ENCODE assay signal across 14 cellular contexts in genomic region chr10:131071721-131072120, GRCh38.
DNase-seq lines count a peak whose midpoint lies in the region; ATAC-seq lines count a peak whose summit lies in the region.
"Had no signal": no experiment of that assay in that cellular context is flagged by ENCODE, and none has a peak within 500 bp of the region (broad histone marks: within the 10 kb centered on the region; RNA-seq: fewer than 3 reads in every experiment).

No MANE protein-coding gene starts in this region.

- H3K4me3 ChIP-seq in aorta (ENCODE audit: low read length in 2 of 2): no peak overlapping the region
- H3K4me3 ChIP-seq: BLaER1 treated with 17β-estradiol and CSF1 and Interleukin-3, amounts not matched to agents 10 nM and 100 nM; GM23248; HAP-1 had no signal

- intact Hi-C loops in sciatic nerve (cut with DNase I) (no loop called here), aorta (cut with DNase I) (no loop called here)

- no peak overlapping the region for H3K27ac ChIP-seq in aorta (ENCODE audit: low read depth in 1 of 2, low read length in 2 of 2)
- H3K27ac ChIP-seq: BLaER1 treated with 17β-estradiol and CSF1 and Interleukin-3, amounts not matched to agents 10 nM and 100 nM; GM23248 had no signal

- peak; percentile 47 for DNase-seq in activated effector memory CD4-positive, alpha-beta T cell treated with anti-CD3 and anti-CD28 coated beads, Interleukin-2, amount 50 U/mL, for 16 hours
- DNase-seq in activated effector memory CD4-positive, alpha-beta T cell treated with Interleukin-2 at 50 U/mL for 16 hours: no peak
- DNase-seq in left lobe of liver (ENCODE audit: low spot score) (peak; percentile 23), sciatic nerve (ENCODE audit: low spot score) (peak; percentile 5), aorta (no peak), T1000 (lab: John Stamatoyannopoulos, UW) (no peak), NOMO-1 treated with dmso at 0.1 percent for 144 hours (lab: John Stamatoyannopoulos, UW; ENCODE audit: unreplicated experiment) (no peak)
- DNase-seq: ACHN; CD4-positive, CD25-positive, alpha-beta regulatory T cell; DMS 273 treated with DMSO at 0.1 percent for 48 hours; GM23248; IMR-90 had no signal

- WGBS in aorta, 2 donors: 73 to 74% methylated on average over 7 of the region's 7 CpGs

- no peaks in the 10 kb centered on the region for H3K36me3 ChIP-seq in aorta (ENCODE audit: control insufficient read depth in 1 of 2, insufficient read depth in 2 of 2, low read length in 1 of 2)
- H3K36me3 ChIP-seq: BLaER1 treated with 17β-estradiol and CSF1 and Interleukin-3, amounts not matched to agents 10 nM and 100 nM; HAP-1 had no signal

- ATAC-seq in left lobe of liver: no peak
- ATAC-seq in sciatic nerve: no peak
- no peak for ATAC-seq in aorta (ENCODE audit: low FRiP score)

- no peaks in the 10 kb centered on the region for H3K9me3 ChIP-seq in aorta (ENCODE audit: control insufficient read depth, low read length)
- H3K9me3 ChIP-seq: BLaER1 treated with 17β-estradiol and CSF1 and Interleukin-3, amounts not matched to agents 10 nM and 100 nM; HAP-1 had no signal

- H3K27me3 ChIP-seq in aorta (ENCODE audit: control insufficient read depth in 1 of 2, insufficient read depth in 2 of 2, low read length in 1 of 2): no peaks in the 10 kb centered on the region
- H3K27me3 ChIP-seq: BLaER1 treated with 17β-estradiol and CSF1 and Interleukin-3, amounts not matched to agents 10 nM and 100 nM had no signal

- H3K4me1 ChIP-seq in aorta (ENCODE audit: control insufficient read depth in 1 of 2, insufficient read depth in 2 of 2, low read length in 2 of 2): no peaks in the 10 kb centered on the region
- H3K4me1 ChIP-seq: HAP-1 had no signal

Comparison
In these comparisons a context has a peak if more than half of its experiments do, and no peak if none do; other contexts are left out.
1. DNase-seq: peak in activated effector memory CD4-positive, alpha-beta T cell treated with anti-CD3 and anti-CD28 coated beads, Interleukin-2, amount 50 U/mL, for 16 hours (single experiment), left lobe of liver (single experiment) and sciatic nerve (single experiment); none in activated effector memory CD4-positive, alpha-beta T cell treated with Interleukin-2 at 50 U/mL for 16 hours (single experiment), aorta (0 of 2), T1000 (single experiment) and NOMO-1 treated with dmso at 0.1 percent for 144 hours (single experiment).